ENCODE assay signal across 8 cellular contexts in genomic region chr12:122834921-122835692, GRCh38. TPM values are rescaled to one million over a fixed set of nuclear protein-coding genes. Genes with fewer than 3 reads are reported as not detected.
DNase-seq lines count a peak whose midpoint lies in the region; TF ChIP-seq lines count a peak whose summit lies in the region.

Gene HIP1R (plus strand): TSS chr12:122835457. CDS start chr12:122835551, 94 bp downstream.

- H3K4me1 ChIP-seq in OCI-LY7 (ENCODE audit: insufficient read depth, low read length, poor library complexity, severe bottlenecking) (peaks cover 35% of the 10 kb centered on the region), osteoblast (ENCODE audit: insufficient read depth, low read length) (peaks cover 12% of the 10 kb centered on the region), tibial artery (peaks cover 0 to 13% (median 5%) of the 10 kb centered on the region in 4 donors)

- no TSS peak for BruUV-seq in OCI-LY7 (replicated peaks; lab: Mats Ljungman, UMichigan)

- H3K36me3 ChIP-seq in OCI-LY7 (ENCODE audit: insufficient read depth, low read length) = peaks cover 20% of the 10 kb centered on the region
- no peaks in the 10 kb centered on the region for H3K36me3 ChIP-seq in osteoblast (ENCODE audit: insufficient read depth, low read length)
- H3K36me3 ChIP-seq in tibial artery = no peaks in the 10 kb centered on the region

- POLR2A ChIA-PET in AG04449 (lab: Yijun Ruan, JAX) = interaction anchor here (0.5 to 1.1 kb wide), 2 partner anchors 9 to 131 kb away, joined by 3 to 4 read pairs; partner anchors contain the start of gene ABCB9
- POLR2A ChIA-PET in OCI-LY7 (lab: Charles Lee) = no interaction called here

- H3K4me3 ChIP-seq in AG04449 (ENCODE audit: low read depth, low read length) (peak within 1 kb of the TSS; percentile 63), OCI-LY7 (ENCODE audit: low read depth, low read length, poor library complexity, severe bottlenecking) (peak within 1 kb of the TSS; percentile 93), osteoblast (ENCODE audit: insufficient read depth, low read length) (peak within 1 kb of the TSS; percentile 80), tibial artery (peak within 1 kb of the TSS; percentile 81 to 91)

- peak within 1 kb of the TSS; percentile 73 for H2AFZ ChIP-seq in OCI-LY7 (ENCODE audit: low read length)
- peak within 1 kb of the TSS; percentile 92 for H2AFZ ChIP-seq in osteoblast (ENCODE audit: low read length)

- H4K20me1 ChIP-seq in OCI-LY7 (ENCODE audit: insufficient read depth, low read length) = peaks cover 12% of the 10 kb centered on the region; the same call in 1 of the 2 replicates
- no peaks in the 10 kb centered on the region for H4K20me1 ChIP-seq in osteoblast (ENCODE audit: insufficient read depth, low read length)

- DNase-seq in AG04449 (ENCODE audit: low read depth, low spot score) (no peak), GM20000 (ENCODE audit: low spot score) (peak; percentile 90), OCI-LY7 (ENCODE audit: low spot score) (peak; percentile 69), globus pallidus (ENCODE audit: low spot score) (peak; percentile 60), osteoblast (ENCODE audit: insufficient read length, low spot score, missing footprints) (peak; percentile 94), tibial artery (peak in 1 of 2 donors; percentile 69), foreskin melanocyte (no peak)
- peak; percentile 37 for DNase-seq in activated gamma-delta T cell treated with anti-CD3 and anti-CD28 coated beads, Interleukin-2, amount 50 U/mL, for 16 hours (ENCODE audit: low read depth)

- H3K9me2 ChIP-seq in OCI-LY7 (ENCODE audit: insufficient read depth, low read length) = no peaks in the 10 kb centered on the region

- TF ChIP-seq CTCF in AG04449 (IDR thresholded peaks at IDR 0.05; ENCODE audit: insufficient read depth, low read length, missing control alignments) (no peak), GM20000 (IDR thresholded peaks at IDR 0.05; ENCODE audit: extremely low read depth, missing control alignments) (no peak), OCI-LY7 (conservative IDR thresholded peaks at IDR 0.05; ENCODE audit: low read length) (no peak), osteoblast (IDR thresholded peaks at IDR 0.05; ENCODE audit: extremely low read depth, low read depth, low read length) (no peak), tibial artery (IDR thresholded peaks at IDR 0.05) (no peak)

- H3K79me2 ChIP-seq in OCI-LY7 (ENCODE audit: insufficient read depth, low read depth, low read length) = peaks cover 34% of the 10 kb centered on the region
- peaks cover 6% of the 10 kb centered on the region for H3K79me2 ChIP-seq in osteoblast (ENCODE audit: insufficient read depth, low read length)

- H3K9me3 ChIP-seq in OCI-LY7 (ENCODE audit: low read length) (no peaks in the 10 kb centered on the region), osteoblast (ENCODE audit: low read depth, low read length) (no peaks in the 10 kb centered on the region), tibial artery (no peaks in the 10 kb centered on the region)

- intact Hi-C loops in OCI-LY7 (cut with micrococcal nuclease; ENCODE audit: unreplicated experiment) = loop anchor here (2.0 to 5.0 kb wide), 2 partner anchors 24 to 43 kb away; no protein-coding TSS in a partner anchor
- intact Hi-C loops in tibial artery (cut with DNase I; ENCODE audit: low total_unique reads) = no loop called here

- H3K27ac ChIP-seq in OCI-LY7 (ENCODE audit: low read depth, low read length, poor library complexity, severe bottlenecking) = peak within 1 kb of the TSS; percentile 91
- peak within 1 kb of the TSS; percentile 48 for H3K27ac ChIP-seq in osteoblast (ENCODE audit: low read depth, low read length)
- peak within 1 kb of the TSS; percentile 67 to 77 for H3K27ac ChIP-seq in tibial artery

- H3K4me2 ChIP-seq in OCI-LY7 (ENCODE audit: low read length) = peak within 1 kb of the TSS; percentile 90
- H3K4me2 ChIP-seq in osteoblast (ENCODE audit: insufficient read depth, low read length) = peak within 1 kb of the TSS; percentile 99

- H3K27me3 ChIP-seq in osteoblast (ENCODE audit: insufficient read depth, low read length) (no peaks in the 10 kb centered on the region), tibial artery (no peaks in the 10 kb centered on the region)

- CTCF ChIA-PET in AG04449 (lab: Yijun Ruan, JAX) = interaction anchor here (0.9 to 1.2 kb wide), 2 partner anchors 9 to 42 kb away, joined by 3 to 4 read pairs; no protein-coding TSS in a partner anchor
- CTCF ChIA-PET in OCI-LY7 (lab: Charles Lee; ENCODE audit: unreplicated experiment) = no interaction called here

RNA-seq across cellular contexts. Expression of gene HIP1R, which starts in this region (rescaled TPM):
- 59.6 and 66.4 TPM in 2 replicates for total RNA-seq in OCI-LY7 (2014; rRNA removed; shearing (Covaris generic))
- total RNA-seq in OCI-LY7 (2022) = 56.5 and 70.2 TPM in 2 replicates
- total RNA-seq in osteoblast = 19.4 and 21.0 TPM in 2 replicates

Comparison
In these comparisons a context has a peak if more than half of its experiments do, and no peak if none do; other contexts are left out.
1. DNase-seq: peak in GM20000 (single experiment), OCI-LY7 (single experiment), activated gamma-delta T cell treated with anti-CD3 and anti-CD28 coated beads, Interleukin-2, amount 50 U/mL, for 16 hours (single experiment), globus pallidus (single experiment) and osteoblast (single experiment); none in AG04449 (single experiment) and foreskin melanocyte (single experiment).
2. Peak in every context shown above with its lines, with median percentiles within 50 percentile points of each other: H3K4me3 ChIP-seq and H3K27ac ChIP-seq.